ENCODE assay signal across 16 cellular contexts in the genomic region with DNA sequence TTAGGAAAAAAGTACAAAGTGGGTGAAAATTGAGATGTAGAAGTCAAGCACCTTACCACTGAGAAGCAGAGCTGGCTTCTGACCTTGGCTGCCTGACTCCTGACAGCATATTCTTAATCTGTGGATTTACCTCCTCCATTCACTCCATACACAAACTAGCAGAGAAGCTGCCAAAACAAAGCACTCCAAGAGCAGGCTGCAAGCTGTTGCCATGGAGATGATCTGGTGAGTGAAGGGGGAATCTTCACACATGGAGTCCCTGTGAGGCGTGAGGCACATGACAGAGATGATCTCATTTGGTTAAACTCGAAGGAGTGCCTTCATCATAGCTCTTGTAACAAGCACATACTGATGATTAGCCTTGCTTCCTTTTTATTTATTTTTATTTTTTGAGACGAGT.
DNase-seq lines count a peak whose midpoint lies in the region; ATAC-seq and TF ChIP-seq lines count a peak whose summit lies in the region.
"Had no signal": no experiment of that assay in that cellular context is flagged by ENCODE, and none has a peak within 500 bp of the region (broad histone marks: within the 10 kb centered on the region; RNA-seq: fewer than 3 reads in every experiment).

No MANE protein-coding gene starts in this region.

- peak; percentile 9 for DNase-seq in activated CD8-positive, alpha-beta memory T cell treated with anti-CD3 and anti-CD28 coated beads for 24 hours
- no peak for DNase-seq in activated CD8-positive, alpha-beta memory T cell treated with anti-CD3 and anti-CD28 coated beads, Interleukin-2, amount 50 U/mL, for 4 hours
- DNase-seq in NCI-H2227 treated with DMSO at 0.1 percent for 48 hours (lab: John Stamatoyannopoulos, UW) = peak; percentile 34
- peak; percentile 55 for DNase-seq in amniotic epithelial cell (ENCODE audit: low read depth)
- DNase-seq in activated naive CD4-positive, alpha-beta T cell (lab: John Stamatoyannopoulos, UW) = no peak
- no peak for DNase-seq in NCI-H1436 (lab: John Stamatoyannopoulos, UW)
- DNase-seq: activated CD4-positive, alpha-beta T cell treated with anti-CD3 and anti-CD28 coated beads, Interleukin-2, amount 10 ng/mL, durations not matched to agents 24 days and 14 days; activated gamma-delta T cell treated with Interleukin-2 at 50 U/mL for 16 hours; CD4-positive, CD25-positive, alpha-beta regulatory T cell; kidney; nephron progenitor cell; PC-9 had no signal

- no peak for ATAC-seq in GM18505 (IDR thresholded peaks at IDR 0.05; ENCODE audit: unreplicated experiment)
- ATAC-seq in HG03432 (IDR thresholded peaks at IDR 0.05; ENCODE audit: unreplicated experiment) = no peak
- ATAC-seq: SK-N-SH treated with all-trans-retinoic acid at 6 μM for 48 hours; stimulated activated memory B cell treated with anti-CD40 and anti-IgM and Interleukin-4, amounts not matched to agents 10 μg/mL and 1 μg/mL and 100 μg/mL, for 72 hours had no signal

- TF ChIP-seq POLR2A in GM18505 (IDR thresholded peaks at IDR 0.05; ENCODE audit: borderline replicate concordance, extremely low read depth, insufficient read depth, insufficient read length) = no peak

Comparison
In these comparisons a context has a peak if more than half of its experiments do, and no peak if none do; other contexts are left out.
1. DNase-seq: peak in activated CD8-positive, alpha-beta memory T cell treated with anti-CD3 and anti-CD28 coated beads for 24 hours (single experiment), NCI-H2227 treated with DMSO at 0.1 percent for 48 hours (single experiment) and amniotic epithelial cell (single experiment); none in activated CD8-positive, alpha-beta memory T cell treated with anti-CD3 and anti-CD28 coated beads, Interleukin-2, amount 50 U/mL, for 4 hours (single experiment), activated naive CD4-positive, alpha-beta T cell (0 of 4) and NCI-H1436 (single experiment).